8 cellular contexts compared by ENCODE assay signal in the genomic region with DNA sequence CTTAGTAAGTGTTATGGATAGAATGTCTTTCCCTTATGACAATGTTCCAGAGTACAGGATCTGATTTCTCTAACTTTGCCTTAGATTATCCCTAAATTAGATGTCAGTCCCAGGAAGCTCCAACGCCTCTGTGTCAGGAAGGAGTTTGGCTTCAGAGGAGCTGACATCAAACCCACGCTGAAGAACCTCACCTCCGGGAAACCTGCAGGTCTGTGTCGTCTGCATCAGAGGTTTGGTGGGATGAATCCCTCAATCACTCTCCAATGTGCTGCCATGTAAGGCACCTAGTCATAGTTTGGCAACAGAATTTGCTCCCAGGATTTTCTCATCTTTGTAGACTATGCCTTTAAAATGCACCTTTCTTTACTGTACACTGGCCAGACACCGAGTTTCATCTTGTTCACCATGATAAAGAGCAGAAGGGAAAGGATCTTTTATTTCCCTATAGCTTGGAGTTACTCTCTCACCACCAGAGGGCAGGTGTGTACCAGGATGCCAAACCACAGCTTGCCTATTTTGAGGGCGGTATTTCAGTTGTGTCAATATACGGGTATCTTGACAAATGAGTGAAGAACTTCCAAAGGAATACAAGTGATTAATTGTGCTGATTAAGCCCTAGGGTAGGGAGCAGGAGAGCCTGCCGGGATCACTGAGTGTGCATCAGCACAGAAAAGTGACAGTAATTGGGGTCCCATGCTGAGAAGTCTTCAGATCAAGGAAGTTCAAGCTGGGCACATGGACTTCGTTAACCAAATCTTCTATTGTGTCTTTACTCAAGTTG. TPM values are rescaled to one million over a fixed set of nuclear protein-coding genes. Genes with fewer than 3 reads are reported as not detected.
DNase-seq lines count a peak whose midpoint lies in the region; ATAC-seq and TF ChIP-seq lines count a peak whose summit lies in the region.

No MANE protein-coding gene starts in this region.

- H3K4me2 ChIP-seq in osteoblast (ENCODE audit: insufficient read depth, low read length): peak overlapping the region; percentile 57

- no peaks in the 10 kb centered on the region for H4K20me1 ChIP-seq in osteoblast (ENCODE audit: insufficient read depth, low read length)

- no peak overlapping the region for H3K27ac Mint-ChIP-seq in CD14-positive monocyte

- peak; percentile 70 for TF ChIP-seq CTCF in CD14-positive monocyte (IDR thresholded peaks at IDR 0.05)
- TF ChIP-seq CTCF in fibroblast of pulmonary artery (IDR thresholded peaks at IDR 0.05; ENCODE audit: low read length, missing control alignments): peak; percentile 91
- peak; percentile 89 for TF ChIP-seq CTCF in osteoblast (IDR thresholded peaks at IDR 0.05; ENCODE audit: extremely low read depth, low read depth, low read length)

- H3K27ac ChIP-seq in osteoblast (ENCODE audit: low read depth, low read length): no peak overlapping the region

- peak; percentile 71 for ATAC-seq in GM18858 (IDR thresholded peaks at IDR 0.05; ENCODE audit: unreplicated experiment)
- peak; percentile 52 for ATAC-seq in HG03095 (IDR thresholded peaks at IDR 0.05; ENCODE audit: unreplicated experiment)

- H3K9me3 Mint-ChIP-seq in CD14-positive monocyte: no peaks in the 10 kb centered on the region

- H3K79me2 ChIP-seq in osteoblast (ENCODE audit: insufficient read depth, low read length): no peaks in the 10 kb centered on the region

- DNase-seq in CD14-positive monocyte (ENCODE audit: low spot score) (no peak), NCI-H748 treated with DMSO at 0.1 percent for 48 hours (lab: John Stamatoyannopoulos, UW) (peak; percentile 38), activated T-cell treated with anti-CD3 and anti-CD28 coated beads for 48 hours (ENCODE audit: low read depth) (peak; percentile 31), fibroblast of pulmonary artery (ENCODE audit: low read depth) (peak; percentile 69), osteoblast (ENCODE audit: insufficient read length, low spot score, missing footprints) (peak; percentile 48), NCI-H1092 (lab: John Stamatoyannopoulos, UW) (no peak)

- intact Hi-C loops in CD14-positive monocyte (cut with micrococcal nuclease): loop anchor here (5.0 to 10.0 kb wide), 3 partner anchors 869 to 1644 kb away; no protein-coding TSS in a partner anchor

- H3K27me3 Mint-ChIP-seq in CD14-positive monocyte (ENCODE audit: low read depth in 3 of 3): no peaks in the 10 kb centered on the region

- H3K4me3 ChIP-seq in fibroblast of pulmonary artery (replicated peaks; ENCODE audit: low read depth, low read length): no peak overlapping the region
- H3K4me3 ChIP-seq in osteoblast (ENCODE audit: insufficient read depth, low read length): no peak overlapping the region

- H3K36me3 Mint-ChIP-seq in CD14-positive monocyte: no peaks in the 10 kb centered on the region

- H3K9me3 ChIP-seq in osteoblast (ENCODE audit: low read depth, low read length): no peaks in the 10 kb centered on the region

- no peaks in the 10 kb centered on the region for H3K27me3 ChIP-seq in osteoblast (ENCODE audit: insufficient read depth, low read length)

- no peaks in the 10 kb centered on the region for H3K4me1 ChIP-seq in osteoblast (ENCODE audit: insufficient read depth, low read length)

- no peaks in the 10 kb centered on the region for H3K36me3 ChIP-seq in osteoblast (ENCODE audit: insufficient read depth, low read length)

- no peaks in the 10 kb centered on the region for H3K4me1 Mint-ChIP-seq in CD14-positive monocyte

- H3K4me3 Mint-ChIP-seq in CD14-positive monocyte: no peak overlapping the region

- peak overlapping the region; percentile 39 for H2AFZ ChIP-seq in osteoblast (ENCODE audit: low read length)

RNA-seq across cellular contexts. Expression of gene MINAR2, which starts 23.4 kb away (rescaled TPM):
- polyA plus RNA-seq in CD14-positive monocyte: not detected
- total RNA-seq in osteoblast: not detected in 2 replicates

Comparison
In these comparisons a context has a peak if more than half of its experiments do, and no peak if none do; other contexts are left out.
1. DNase-seq: peak in NCI-H748 treated with DMSO at 0.1 percent for 48 hours (single experiment), activated T-cell treated with anti-CD3 and anti-CD28 coated beads for 48 hours (single experiment), fibroblast of pulmonary artery (single experiment) and osteoblast (single experiment); none in CD14-positive monocyte (single experiment) and NCI-H1092 (single experiment).
2. Peak in every context shown above with its lines, with median percentiles within 50 percentile points of each other: CTCF ChIP-seq.